21 cellular contexts compared by ENCODE assay signal in the genomic region with DNA sequence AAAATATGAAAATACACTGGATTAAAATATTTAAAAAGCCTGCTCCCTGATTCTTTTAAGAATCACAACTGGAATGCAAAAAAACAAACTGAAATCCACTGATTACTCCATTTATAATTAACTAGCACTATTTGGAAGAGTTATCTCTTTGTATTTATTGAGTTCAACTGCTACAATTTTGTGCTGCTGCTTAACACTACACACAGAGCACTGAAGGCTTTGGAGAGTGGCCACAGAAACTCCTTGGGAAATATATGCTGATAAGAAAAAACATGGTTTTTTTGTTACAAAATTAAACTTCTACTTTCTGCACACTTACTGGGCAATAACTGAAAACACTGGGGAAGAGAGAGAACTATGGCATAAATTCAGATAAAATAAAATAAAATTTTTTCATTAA. TPM values are rescaled to one million over a fixed set of nuclear protein-coding genes. Genes with fewer than 3 reads are reported as not detected.
DNase-seq lines count a peak whose midpoint lies in the region; ATAC-seq, FAIRE-seq and TF ChIP-seq lines count a peak whose summit lies in the region.
"Had no signal": no experiment of that assay in that cellular context is flagged by ENCODE, and none has a peak within 500 bp of the region (broad histone marks: within the 10 kb centered on the region; RNA-seq: fewer than 3 reads in every experiment).

No MANE protein-coding gene starts in this region.

- BruUV-seq in HepG2 (replicated peaks; lab: Mats Ljungman, UMichigan): no TSS peak

- no peaks in the 10 kb centered on the region for H3K36me3 ChIP-seq in right lobe of liver
- H3K36me3 ChIP-seq in HepG2 (replicated peaks in 1 of 2; ENCODE audit: control insufficient read depth in 1 of 2, insufficient read depth in 2 of 2, low read length in 2 of 2): no peaks in the 10 kb centered on the region
- H3K36me3 ChIP-seq in lower lobe of right lung: no peaks in the 10 kb centered on the region

- TF ChIP-seq CTCF in right lobe of liver (IDR thresholded peaks at IDR 0.05) (no peak), HepG2 (CRISPR knock-in tag; IDR thresholded peaks at IDR 0.05) (no peak), choroid plexus epithelial cell (conservative IDR thresholded peaks at IDR 0.05; ENCODE audit: low read depth, low read length) (no peak), lower lobe of right lung (IDR thresholded peaks at IDR 0.05) (no peak)

- no peak overlapping the region for H3K4me2 ChIP-seq in HepG2 (ENCODE audit: low read depth, low read length)
- H3K4me2 ChIP-seq: GM23338 had no signal

- no peaks in the 10 kb centered on the region for H3K79me2 ChIP-seq in HepG2 (ENCODE audit: insufficient read depth, low read length)

- H3K9ac ChIP-seq in HepG2 (ENCODE audit: insufficient read depth, low read depth, low read length): no peak overlapping the region

- peak overlapping the region in 2 of 3 donors; percentile 17 to 22 for H3K27ac ChIP-seq in right lobe of liver
- no peak overlapping the region for H3K27ac ChIP-seq in HepG2 (ENCODE audit: extremely low read length, insufficient read depth, low read length)
- H3K27ac ChIP-seq in lower lobe of right lung: no peak overlapping the region
- H3K27ac ChIP-seq: C4-2B had no signal

- TF ChIP-seq POLR2A in right lobe of liver (IDR thresholded peaks at IDR 0.05) (no peak), HepG2 (IDR thresholded peaks at IDR 0.05; ENCODE audit: insufficient read depth in 1 of 2, low read depth in 2 of 2, low read length in 2 of 2) (no peak)

- no peak for TF ChIP-seq EP300 in HepG2 (IDR thresholded peaks at IDR 0.05; ENCODE audit: low read depth in 2 of 2, low read length in 2 of 2)
- no peak for TF ChIP-seq EP300 in HepG2 (CRISPR knock-in tag; IDR thresholded peaks at IDR 0.05; ENCODE audit: borderline replicate concordance)

- no peak overlapping the region for H3K4me3 ChIP-seq in right lobe of liver
- no peak overlapping the region for H3K4me3 ChIP-seq in HepG2 (replicated peaks in 1 of 3; ENCODE audit: insufficient read depth in 1 of 3, low read depth in 2 of 3, low read length in 3 of 3)
- no peak overlapping the region for H3K4me3 ChIP-seq in choroid plexus epithelial cell (ENCODE audit: low read depth, low read length)
- no peak overlapping the region for H3K4me3 ChIP-seq in lower lobe of right lung
- H3K4me3 ChIP-seq: GM23338 had no signal

- FAIRE-seq in HepG2 (lab: Jason Lieb, UNC): no peak
- FAIRE-seq: A204.1, D721Med, G401.6, GM12891, GM19239, H54, HTR-8/SVneo had no signal

- CTCF ChIA-PET in HepG2 (lab: Yijun Ruan, JAX; ENCODE audit: low intra/inter-chr PET ratio, low total read pairs): no interaction called here

- H3K9me3 ChIP-seq in right lobe of liver: no peaks in the 10 kb centered on the region
- H3K9me3 ChIP-seq in HepG2 (ENCODE audit: low read length): no peaks in the 10 kb centered on the region
- H3K9me3 ChIP-seq in lower lobe of right lung: no peaks in the 10 kb centered on the region
- H3K9me3 ChIP-seq: Caco-2 had no signal

- H2AFZ ChIP-seq in HepG2 (ENCODE audit: low read length): no peak overlapping the region
- H2AFZ ChIP-seq: GM23338 had no signal

- DNase-seq in right lobe of liver (no peak), HepG2 (ENCODE audit: low spot score) (no peak), choroid plexus epithelial cell (ENCODE audit: low read depth) (peak; percentile 35), left lobe of liver (ENCODE audit: low spot score) (no peak), lower lobe of right lung (no peak), NCI-H1105 (lab: John Stamatoyannopoulos, UW) (no peak)
- DNase-seq: AML-193; Caco-2; CD4-positive, alpha-beta T cell; HFFc6 had no signal

- H3K27me3 ChIP-seq in right lobe of liver (no peaks in the 10 kb centered on the region), HepG2 (ENCODE audit: control insufficient read depth in 1 of 2, insufficient read depth in 2 of 2, low read length in 2 of 2) (peaks cover 0 to 3% of the 10 kb centered on the region in 2 experiments; a peak in 2 of 5 replicates), lower lobe of right lung (ENCODE audit: low read depth) (no peaks in the 10 kb centered on the region)

- TF ChIP-seq RAD21 in HepG2 (CRISPR knock-in tag; IDR thresholded peaks at IDR 0.05): no peak

- in situ Hi-C loops in HepG2 (cut with HindIII; ENCODE audit: extremely low pct_ligation_motif_present, low pct_unique_long_range_greater_than_20kb): no loop called here

- intact Hi-C loops in right lobe of liver (cut with DNase I): no loop called here
- intact Hi-C loops in HepG2 (cut with micrococcal nuclease; ENCODE audit: unreplicated experiment): no loop called here
- intact Hi-C loops in lower lobe of right lung (cut with DNase I): no loop called here

- POLR2A ChIA-PET in HepG2 (lab: Yijun Ruan, JAX): no interaction called here

- no peaks in the 10 kb centered on the region for H4K20me1 ChIP-seq in HepG2 (ENCODE audit: insufficient read depth, low read length)

- peak; percentile 57 to 68 (median 61) for ATAC-seq in right lobe of liver
- ATAC-seq in HepG2: no peak
- peak; percentile 57 for ATAC-seq in left lobe of liver
- no peak for ATAC-seq in lower lobe of right lung
- ATAC-seq in GM19463 (IDR thresholded peaks at IDR 0.05; ENCODE audit: unreplicated experiment): no peak
- ATAC-seq: GM23338, HCT116 had no signal

- peaks cover 0 to 45% (median 15%) of the 10 kb centered on the region in 4 donors for H3K4me1 ChIP-seq in right lobe of liver
- peaks cover 19% of the 10 kb centered on the region for H3K4me1 ChIP-seq in HepG2 (ENCODE audit: insufficient read depth, low read length)
- peaks cover 5% of the 10 kb centered on the region for H3K4me1 ChIP-seq in lower lobe of right lung

TF ChIP-seq in HepG2, 621 proteins besides CTCF, POLR2A, EP300 and RAD21:
- TF ChIP-seq SP5 (CRISPR knock-in tag; IDR thresholded peaks at IDR 0.05; ENCODE audit: borderline replicate concordance, low read depth) (no peak), ARNT2 (CRISPR knock-in tag; IDR thresholded peaks at IDR 0.05; ENCODE audit: low read depth) (no peak), ZNF569 (CRISPR knock-in tag; IDR thresholded peaks at IDR 0.05; ENCODE audit: borderline replicate concordance) (no peak), MTF1 (CRISPR knock-in tag; IDR thresholded peaks at IDR 0.05) (no peak), ETV6 (CRISPR knock-in tag; conservative IDR thresholded peaks at IDR 0.05) (no peak), ZKSCAN1 (IDR thresholded peaks at IDR 0.05; ENCODE audit: low read length) (no peak), SRSF1 (optimal IDR thresholded peaks at IDR 0.05; ENCODE audit: low read depth, low read length) (no peak)

RNA-seq across cellular contexts. Expression of gene BZW1, which starts 19.8 kb away (rescaled TPM):
- total RNA-seq in right lobe of liver: 100 to 1,000 TPM; 176 to 239 (median 210) TPM
- total RNA-seq in HepG2 (2016; rRNA removed; fragmentation: Illumina TruSeq; extraction: Trizol): 384 and 709 TPM in 2 replicates
- 49.4 and 52.0 TPM in 2 replicates for total RNA-seq in HepG2 (2016; cell fraction: cytosol; rRNA removed; fragmentation: Illumina TruSeq; extraction: Trizol; ENCODE audit: low read depth)
- 384 and 712 TPM in 2 replicates for total RNA-seq in HepG2 (2016; cell fraction: insoluble cytoplasmic fraction; rRNA removed; fragmentation: Illumina TruSeq; extraction: Trizol)
- 128 and 149 TPM in 2 replicates for total RNA-seq in HepG2 (2016; cell fraction: membrane; rRNA removed; fragmentation: Illumina TruSeq; extraction: Trizol)
- total RNA-seq in HepG2 (2016; cell fraction: nucleus; rRNA removed; fragmentation: Illumina TruSeq; extraction: Trizol): 204 and 212 TPM in 2 replicates
- 102 and 106 TPM in 2 replicates for polyA plus RNA-seq in HepG2 (2011; rRNA removed)
- polyA plus RNA-seq in HepG2 (2011; cell fraction: cytosol; rRNA removed): 66.0 and 86.9 TPM in 2 replicates
- 34.9 and 38.3 TPM in 2 replicates for polyA plus RNA-seq in HepG2 (2011; cell fraction: nucleus; rRNA removed)
- 149 and 200 TPM in 2 replicates for polyA plus RNA-seq in HepG2 (2012)
- polyA plus RNA-seq in HepG2 (2016; cell fraction: cytosol; fragmentation: Illumina TruSeq; extraction: Trizol; ENCODE audit: low read depth): 39.8 and 47.1 TPM in 2 replicates
- polyA plus RNA-seq in HepG2 (2016; cell fraction: insoluble cytoplasmic fraction; fragmentation: Illumina TruSeq; extraction: Trizol; ENCODE audit: low read depth): 442 and 506 TPM in 2 replicates
- polyA plus RNA-seq in HepG2 (2016; cell fraction: membrane; fragmentation: Illumina TruSeq; extraction: Trizol; ENCODE audit: low read depth): 90.4 and 101 TPM in 2 replicates
- polyA plus RNA-seq in HepG2 (2016; cell fraction: nucleus; fragmentation: Illumina TruSeq; extraction: Trizol; ENCODE audit: insufficient read depth, low read depth): 131 and 143 TPM in 2 replicates
- 198 and 668 TPM in 2 replicates for polyA minus RNA-seq in HepG2 (2011; rRNA and poly(A)+ RNA removed; ENCODE audit: low replicate concordance)
- 190 and 223 TPM in 2 replicates for polyA minus RNA-seq in HepG2 (2011; cell fraction: cytosol; rRNA and poly(A)+ RNA removed)
- 207 and 220 TPM in 2 replicates for polyA minus RNA-seq in HepG2 (2011; cell fraction: nucleus; rRNA and poly(A)+ RNA removed)
- 193 TPM for total RNA-seq in left lobe of liver
- total RNA-seq in lower lobe of right lung: 154 TPM

Comparison
In these comparisons a context has a peak if more than half of its experiments do, and no peak if none do; other contexts are left out.
1. ATAC-seq: peak in right lobe of liver (4 of 4) and left lobe of liver (single experiment); none in HepG2 (single experiment), lower lobe of right lung (0 of 2) and GM19463 (single experiment).
2. H3K27ac ChIP-seq: peak in right lobe of liver (2 of 3); none in HepG2 (single experiment) and lower lobe of right lung (single experiment).